In the genomic region with DNA sequence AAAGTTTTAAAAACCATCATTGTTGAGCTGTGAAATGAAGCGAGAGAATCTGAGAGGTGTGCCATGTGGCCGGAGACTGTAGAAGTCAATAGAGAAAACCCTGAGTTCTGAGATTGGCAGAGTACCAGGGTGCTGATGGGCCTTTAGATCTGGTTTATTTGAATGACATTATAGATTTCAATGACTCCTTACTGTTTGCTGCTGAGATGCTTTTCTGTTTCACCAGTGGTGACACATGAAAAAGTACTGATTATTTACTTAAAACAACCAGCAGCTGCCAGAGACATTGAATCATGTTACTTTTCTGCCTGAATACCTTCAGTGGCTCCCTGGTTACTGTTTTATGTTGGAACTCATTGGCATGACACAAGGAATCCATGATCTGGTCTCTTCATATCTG, we compare ENCODE assay signal across 13 cellular contexts.
DNase-seq lines count a peak whose midpoint lies in the region; ATAC-seq and TF ChIP-seq lines count a peak whose summit lies in the region.
"Had no signal": no experiment of that assay in that cellular context is flagged by ENCODE, and none has a peak within 500 bp of the region (broad histone marks: within the 10 kb centered on the region; RNA-seq: fewer than 3 reads in every experiment).

No MANE protein-coding gene starts in this region.

- H3K36me3 ChIP-seq in adipocyte (ENCODE audit: control insufficient read depth, insufficient read depth, low read length, severe bottlenecking) (no peaks in the 10 kb centered on the region), mesendoderm (ENCODE audit: control insufficient read depth, insufficient read depth, low read length) (no peaks in the 10 kb centered on the region), stomach (no peaks in the 10 kb centered on the region)
- no peaks in the 10 kb centered on the region for H3K36me3 ChIP-seq in CD4-positive, alpha-beta memory T cell (ENCODE audit: insufficient read depth, low read length)

- DNase-seq in EL (peak; percentile 31), NCI-H2081 treated with DMSO at 0.1 percent for 48 hours (lab: John Stamatoyannopoulos, UW) (peak; percentile 46), adipocyte (ENCODE audit: low read depth) (peak; percentile 29), mesendoderm (peak; percentile 11), GM19240 (ENCODE audit: insufficient read length, low spot score) (no peak), stomach (no peak)
- DNase-seq in CD4-positive, alpha-beta memory T cell: no peak
- DNase-seq: amygdala; Right ventricle myocardium superior; stimulated activated CD4-positive, alpha-beta T cell treated with anti-CD3 and anti-CD28 coated beads, Interleukin-2, amount 100 ng/mL, for 24 hours had no signal

- no peak for TF ChIP-seq POLR2A in stomach (IDR thresholded peaks at IDR 0.05)

- POLR2A ChIA-PET in CD4-positive, alpha-beta memory T cell (lab: Charles Lee; ENCODE audit: partially characterized antibody): no interaction called here

- H3K4me3 ChIP-seq in adipocyte (ENCODE audit: low read length) (no peak overlapping the region), mesendoderm (ENCODE audit: low read length) (no peak overlapping the region), stomach (no peak overlapping the region)
- H3K4me3 ChIP-seq in CD4-positive, alpha-beta memory T cell (ENCODE audit: low read length in 2 of 2): no peak overlapping the region
- H3K4me3 ChIP-seq: hepatocyte had no signal

- peak overlapping the region; percentile 36 for H2BK15ac ChIP-seq in mesendoderm (replicated peaks; ENCODE audit: low read depth)

- H3K9ac ChIP-seq in adipocyte (ENCODE audit: low read length) (no peak overlapping the region), mesendoderm (ENCODE audit: low read length) (no peak overlapping the region)

- H2AK5ac ChIP-seq in mesendoderm (ENCODE audit: low read length): no peak overlapping the region

- no peaks in the 10 kb centered on the region for H3K36me3 Mint-ChIP-seq in CD4-positive, alpha-beta memory T cell
- H3K36me3 Mint-ChIP-seq: stimulated activated memory B cell treated with anti-CD40 and anti-IgM and Interleukin-4, amounts not matched to agents 10 μg/mL and 1 μg/mL and 100 μg/mL, for 72 hours had no signal

- H4K8ac ChIP-seq in mesendoderm (ENCODE audit: low read depth, low read length): no peak overlapping the region

- no peaks in the 10 kb centered on the region for H3K4me1 Mint-ChIP-seq in CD4-positive, alpha-beta memory T cell
- H3K4me1 Mint-ChIP-seq: stimulated activated memory B cell treated with anti-CD40 and anti-IgM and Interleukin-4, amounts not matched to agents 10 μg/mL and 1 μg/mL and 100 μg/mL, for 72 hours had no signal

- no peaks in the 10 kb centered on the region for H3K79me2 ChIP-seq in mesendoderm (ENCODE audit: control insufficient read depth, insufficient read depth, low read length)
- H3K79me2 ChIP-seq: hepatocyte had no signal

- H3K27ac ChIP-seq in mesendoderm (ENCODE audit: low read depth, low read length) (no peak overlapping the region), stomach (no peak overlapping the region)
- no peak overlapping the region for H3K27ac ChIP-seq in CD4-positive, alpha-beta memory T cell (ENCODE audit: low read depth, low read length)
- H3K27ac ChIP-seq: hepatocyte had no signal

- no peaks in the 10 kb centered on the region for H3K79me1 ChIP-seq in mesendoderm (ENCODE audit: low read length)

- CTCF ChIA-PET in CD4-positive, alpha-beta memory T cell (lab: Charles Lee; ENCODE audit: partially characterized antibody): no interaction called here

- TF ChIP-seq EP300 in stomach (IDR thresholded peaks at IDR 0.05): no peak

- no peak for TF ChIP-seq CTCF in stomach (IDR thresholded peaks at IDR 0.05)

- ATAC-seq in GM19351 (IDR thresholded peaks at IDR 0.05; ENCODE audit: unreplicated experiment): no peak
- ATAC-seq: stimulated activated memory B cell treated with anti-CD40 and anti-IgM and Interleukin-4, amounts not matched to agents 10 μg/mL and 1 μg/mL and 100 μg/mL, for 72 hours had no signal

- H3K4me3 Mint-ChIP-seq in CD4-positive, alpha-beta memory T cell: no peak overlapping the region
- H3K4me3 Mint-ChIP-seq: stimulated activated memory B cell treated with anti-CD40 and anti-IgM and Interleukin-4, amounts not matched to agents 10 μg/mL and 1 μg/mL and 100 μg/mL, for 72 hours had no signal

- peak overlapping the region; percentile 45 for H2BK120ac ChIP-seq in mesendoderm (ENCODE audit: low read depth, low read length)

- no peak overlapping the region for H4K5ac ChIP-seq in mesendoderm (ENCODE audit: low read length)

- H3K9me3 ChIP-seq in adipocyte (ENCODE audit: control insufficient read depth, low read length): no peaks in the 10 kb centered on the region
- peaks cover 0 to 6% of the 10 kb centered on the region in 2 donors for H3K9me3 ChIP-seq in CD4-positive, alpha-beta memory T cell (ENCODE audit: control insufficient read depth in 1 of 2, low read length in 2 of 2)
- H3K9me3 ChIP-seq in stomach: no peaks in the 10 kb centered on the region

- intact Hi-C loops in CD4-positive, alpha-beta memory T cell (cut with micrococcal nuclease): no loop called here
- intact Hi-C loops in stomach (cut with DNase I; ENCODE audit: low total_unique reads): no loop called here

- no peaks in the 10 kb centered on the region for H3K27me3 Mint-ChIP-seq in CD4-positive, alpha-beta memory T cell
- H3K27me3 Mint-ChIP-seq: stimulated activated memory B cell treated with anti-CD40 and anti-IgM and Interleukin-4, amounts not matched to agents 10 μg/mL and 1 μg/mL and 100 μg/mL, for 72 hours had no signal

- peak overlapping the region; percentile 49 for H2BK5ac ChIP-seq in mesendoderm (ENCODE audit: low read length)

- H3K4me1 ChIP-seq in adipocyte (ENCODE audit: control insufficient read depth, insufficient read depth, low read length): no peaks in the 10 kb centered on the region
- peaks cover 7% of the 10 kb centered on the region for H3K4me1 ChIP-seq in mesendoderm (ENCODE audit: control insufficient read depth, low read depth, low read length)
- H3K4me1 ChIP-seq in CD4-positive, alpha-beta memory T cell (ENCODE audit: insufficient read depth, low read length): no peaks in the 10 kb centered on the region
- H3K4me1 ChIP-seq in stomach: peaks cover 0 to 5% (median 0%) of the 10 kb centered on the region in 4 donors

- no peak overlapping the region for H3K23ac ChIP-seq in mesendoderm (ENCODE audit: low read length)

- H3K4ac ChIP-seq in mesendoderm (ENCODE audit: low read depth, low read length): peak overlapping the region; percentile 81

- peaks cover under 1 to 11% (median 3%) of the 10 kb centered on the region in 8 donors for H3K9me3 Mint-ChIP-seq in CD4-positive, alpha-beta memory T cell
- H3K9me3 Mint-ChIP-seq: stimulated activated memory B cell treated with anti-CD40 and anti-IgM and Interleukin-4, amounts not matched to agents 10 μg/mL and 1 μg/mL and 100 μg/mL, for 72 hours had no signal

- H3K27me3 ChIP-seq in adipocyte (replicated peaks; ENCODE audit: control insufficient read depth, insufficient read depth, low read length): no peaks in the 10 kb centered on the region
- no peaks in the 10 kb centered on the region for H3K27me3 ChIP-seq in mesendoderm (ENCODE audit: insufficient read depth, low read length, poor library complexity)
- no peaks in the 10 kb centered on the region for H3K27me3 ChIP-seq in CD4-positive, alpha-beta memory T cell (ENCODE audit: insufficient read depth, low read length)
- no peaks in the 10 kb centered on the region for H3K27me3 ChIP-seq in stomach
- H3K27me3 ChIP-seq: hepatocyte had no signal

- H3K4me2 ChIP-seq in mesendoderm (ENCODE audit: low read length): no peak overlapping the region
- H3K4me2 ChIP-seq: hepatocyte had no signal

- H3K18ac ChIP-seq in mesendoderm (ENCODE audit: low read length): peak overlapping the region; percentile 56

- no peak overlapping the region for H3K27ac Mint-ChIP-seq in CD4-positive, alpha-beta memory T cell
- H3K27ac Mint-ChIP-seq: stimulated activated memory B cell treated with anti-CD40 and anti-IgM and Interleukin-4, amounts not matched to agents 10 μg/mL and 1 μg/mL and 100 μg/mL, for 72 hours had no signal

- WGBS in mesendoderm (ENCODE audit: extremely low coverage, insufficient coverage, low lambda C conversion rate): no CpG with 5 or more reads among the region's 2 CpGs
- WGBS in stomach, 5 donors: 75 to 87% (median 77%) methylated on average over 2 of the region's 2 CpGs

- peak overlapping the region; percentile 18 for H3K56ac ChIP-seq in mesendoderm (ENCODE audit: low read length)

Comparison
In these comparisons a context has a peak if more than half of its experiments do, and no peak if none do; other contexts are left out.
1. DNase-seq: peak in EL (single experiment), NCI-H2081 treated with DMSO at 0.1 percent for 48 hours (single experiment), adipocyte (single experiment) and mesendoderm (single experiment); none in CD4-positive, alpha-beta memory T cell (0 of 5), GM19240 (single experiment) and stomach (single experiment).